In genomic region chr4:134948110-134948642, GRCh38 we compare ENCODE assay signal across 22 cellular contexts.
"Had no signal": no experiment of that assay in that cellular context is flagged by ENCODE, and none has a peak within 500 bp of the region (broad histone marks: within the 10 kb centered on the region; RNA-seq: fewer than 3 reads in every experiment).

No MANE protein-coding gene starts in this region.

- H3K36me3 ChIP-seq: left lung, pancreas, prostate gland, suprapubic skin, thoracic aorta, tibial artery, uterus had no signal

- DNase-seq: head of caudate nucleus; hippocampal formation; kidney glomerular epithelial cell; left cardiac atrium; naive thymus-derived CD8-positive, alpha-beta T cell; nucleus accumbens; retina; stimulated activated CD4-positive, alpha-beta T cell treated with anti-CD3 and anti-CD28 coated beads, Interleukin-4, amount 100 ng/mL, for 24 hours; stimulated activated naive CD4-positive, alpha-beta T cell; tibial artery; trophoblast cell; uterus had no signal

- H3K4me1 ChIP-seq: left lung, pancreas, prostate gland, suprapubic skin, tibial artery, uterus had no signal

- H3K27ac ChIP-seq: left lung, pancreas, prostate gland, skin epidermis, suprapubic skin, thoracic aorta, tibial artery, uterus had no signal

- H3K4me3 ChIP-seq: left lung, lung, pancreas, prostate gland, skin epidermis, suprapubic skin, thoracic aorta, tibial artery, uterus had no signal

- H3K9me3 ChIP-seq: pancreas, prostate gland, thoracic aorta, uterus had no signal

- H3K27me3 ChIP-seq: left lung, pancreas, suprapubic skin, tibial artery, uterus had no signal

- ATAC-seq: left cardiac atrium; left lung; naive thymus-derived CD8-positive, alpha-beta T cell; pancreas; right cardiac atrium; sciatic nerve; stimulated activated effector memory CD8-positive, alpha-beta T cell treated with anti-CD3 and anti-CD28 coated beads, Interleukin-12 subunit alpha, Interleukin-12 subunit beta, amount 100 ng/mL, for 72 hours had no signal
